Comparison of ENCODE assay signal across 25 cellular contexts in the genomic region with DNA sequence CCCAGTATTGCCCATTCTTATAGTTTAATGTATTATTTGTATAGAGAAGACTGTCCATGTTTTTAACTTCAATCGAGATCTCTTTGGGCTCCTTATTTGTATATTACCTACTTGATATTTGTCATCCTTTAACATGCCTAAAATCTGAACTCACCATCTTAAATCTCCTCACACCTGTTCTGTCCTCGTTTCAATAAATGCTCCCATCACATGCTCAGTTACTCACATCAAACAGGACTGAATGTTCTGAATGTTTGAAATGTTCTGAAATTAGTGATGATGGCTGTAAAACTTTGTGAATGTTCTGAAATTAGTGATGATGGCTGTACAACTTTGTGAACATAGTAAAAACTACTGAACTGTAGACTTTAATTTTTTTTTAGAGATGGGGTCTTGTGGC.
"Had no signal": no experiment of that assay in that cellular context is flagged by ENCODE, and none has a peak within 500 bp of the region (broad histone marks: within the 10 kb centered on the region; RNA-seq: fewer than 3 reads in every experiment).

No MANE protein-coding gene starts in this region.

- H3K9me3 ChIP-seq: SJSA1 had no signal

- H3K4me3 ChIP-seq: K562, SJSA1, SK-N-MC had no signal

- H3K9ac ChIP-seq: KMS-11 had no signal

- H3K4me2 ChIP-seq: KMS-11 had no signal

- H3K27me3 ChIP-seq: SJSA1 had no signal

- FAIRE-seq: RCC 7860 had no signal

- DNase-seq: Kasumi-1, MV-4-11, NCI-H1048, NCI-H1105, NCI-H1417, NCI-H1436 treated with DMSO at 0.1 percent for 48 hours, NCI-H1694, NCI-H1930, NCI-H2081, NCI-H2107, NCI-H2171, NCI-H226, NCI-H446, NCI-H510A, NCI-H524 treated with DMSO at 0.1 percent for 48 hours, NCI-H69, NCI-H774, Right ventricle myocardium superior, RPMI8226, SIG-M5 had no signal

- H3K4me1 ChIP-seq: SJSA1 had no signal

- H3K27ac ChIP-seq: KMS-11, SJSA1, SK-N-MC had no signal
